In the genomic region with DNA sequence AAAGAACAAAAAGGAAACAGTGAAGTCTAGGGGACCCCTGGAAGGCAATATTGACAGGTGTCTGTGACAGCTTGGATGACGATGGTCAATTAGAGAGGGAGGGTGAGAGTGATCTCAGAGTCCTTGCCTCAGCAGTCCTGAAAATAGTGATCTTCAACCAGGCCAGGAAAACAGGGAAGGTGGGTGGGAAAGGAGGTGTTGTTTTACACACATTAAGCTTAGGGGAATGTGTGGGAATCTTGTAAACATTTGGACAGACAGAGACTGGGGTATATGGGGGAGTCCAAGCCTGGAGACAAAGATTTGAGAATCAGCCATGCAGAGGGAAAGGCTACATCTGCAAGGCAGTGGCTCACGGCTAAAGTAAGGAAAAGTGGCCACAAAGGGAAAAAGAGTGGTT, we compare ENCODE assay signal across 17 cellular contexts. TPM values are rescaled to one million over a fixed set of nuclear protein-coding genes. Genes with fewer than 3 reads are reported as not detected.
DNase-seq lines count a peak whose midpoint lies in the region; ATAC-seq and TF ChIP-seq lines count a peak whose summit lies in the region.
"Had no signal": no experiment of that assay in that cellular context is flagged by ENCODE, and none has a peak within 500 bp of the region (broad histone marks: within the 10 kb centered on the region; RNA-seq: fewer than 3 reads in every experiment).

No MANE protein-coding gene starts in this region.

- no peaks in the 10 kb centered on the region for H3K36me3 ChIP-seq in neural cell (ENCODE audit: insufficient read depth, low read length)
- H3K36me3 ChIP-seq in effector memory CD4-positive, alpha-beta T cell (ENCODE audit: control insufficient read depth, insufficient read depth, low read length) = no peaks in the 10 kb centered on the region

- peak overlapping the region; percentile 8 for H3K27ac ChIP-seq in neural cell (ENCODE audit: low read length)
- no peak overlapping the region for H3K27ac ChIP-seq in effector memory CD4-positive, alpha-beta T cell (ENCODE audit: insufficient read depth, low read length, poor library complexity, severe bottlenecking)
- H3K27ac ChIP-seq: 22Rv1, GM23248, HL-60 had no signal

- H2AFZ ChIP-seq in neural cell (ENCODE audit: low read depth, low read length) = no peak overlapping the region
- H2AFZ ChIP-seq: GM23248 had no signal

- TF ChIP-seq CTCF in neural cell (IDR thresholded peaks at IDR 0.05; ENCODE audit: poor library complexity, severe bottlenecking) = no peak

- intact Hi-C loops in dendritic cell treated with granulocyte-macrophage colony-stimulating factor and Interleukin-4, amounts not matched to agents 40 ng/mL and 50 ng/mL, for 4 days (cut with micrococcal nuclease) = no loop called here

- H3K4me3 ChIP-seq in neural cell (ENCODE audit: low read length) = no peak overlapping the region
- H3K4me3 ChIP-seq in effector memory CD4-positive, alpha-beta T cell (ENCODE audit: insufficient read depth, low read depth, low read length, poor library complexity, severe bottlenecking) = no peak overlapping the region
- H3K4me3 ChIP-seq: GM23248 had no signal

- H3K79me2 ChIP-seq in neural cell (replicated peaks; ENCODE audit: insufficient read depth, low read length) = no peaks in the 10 kb centered on the region

- H3K4me1 Mint-ChIP-seq in dendritic cell treated with granulocyte-macrophage colony-stimulating factor and Interleukin-4, amounts not matched to agents 40 ng/mL and 50 ng/mL, for 4 days (ENCODE audit: low read depth) = peaks cover 20% of the 10 kb centered on the region
- H3K4me1 Mint-ChIP-seq: CD8-positive, alpha-beta memory T cell had no signal

- ATAC-seq in HG03439 (IDR thresholded peaks at IDR 0.05; ENCODE audit: unreplicated experiment) = no peak

- DNase-seq in NCI-H2171 treated with DMSO at 0.1 percent for 48 hours (lab: John Stamatoyannopoulos, UW) (peak; percentile 11), NCI-H2171 (lab: John Stamatoyannopoulos, UW) (no peak), NCI-H82 treated with DMSO at 0.1 percent for 48 hours (lab: John Stamatoyannopoulos, UW; ENCODE audit: unreplicated experiment) (no peak), kidney tubule cell (ENCODE audit: low spot score) (no peak)
- DNase-seq in effector memory CD4-positive, alpha-beta T cell = no peak
- DNase-seq: CD8-positive, alpha-beta memory T cell; DMS53; GM23248; H7; HFFc6; KG1 had no signal

- H3K9me2 ChIP-seq in neural cell (ENCODE audit: insufficient read depth, low read length) = no peaks in the 10 kb centered on the region

- no peak overlapping the region for H3K4me2 ChIP-seq in neural cell (ENCODE audit: low read length)

- no peaks in the 10 kb centered on the region for H3K4me1 ChIP-seq in effector memory CD4-positive, alpha-beta T cell (ENCODE audit: control insufficient read depth, insufficient read depth, low read length, poor library complexity, severe bottlenecking)

- no peak overlapping the region for H3K4me3 Mint-ChIP-seq in dendritic cell treated with granulocyte-macrophage colony-stimulating factor and Interleukin-4, amounts not matched to agents 40 ng/mL and 50 ng/mL, for 4 days
- H3K4me3 Mint-ChIP-seq: CD8-positive, alpha-beta memory T cell; HFFc6 had no signal

- peak overlapping the region; percentile 9 for H3K27ac Mint-ChIP-seq in dendritic cell treated with granulocyte-macrophage colony-stimulating factor and Interleukin-4, amounts not matched to agents 40 ng/mL and 50 ng/mL, for 4 days
- H3K27ac Mint-ChIP-seq: CD14-positive monocyte, HFFc6 had no signal

- H3K27me3 ChIP-seq in neural cell (ENCODE audit: insufficient read depth, low read depth, low read length) = no peaks in the 10 kb centered on the region
- H3K27me3 ChIP-seq in effector memory CD4-positive, alpha-beta T cell (replicated peaks; ENCODE audit: control insufficient read depth, insufficient read depth, low read length, poor library complexity, severe bottlenecking) = no peaks in the 10 kb centered on the region

- peaks cover 2% of the 10 kb centered on the region for H3K36me3 Mint-ChIP-seq in dendritic cell treated with granulocyte-macrophage colony-stimulating factor and Interleukin-4, amounts not matched to agents 40 ng/mL and 50 ng/mL, for 4 days (ENCODE audit: low read depth)
- H3K36me3 Mint-ChIP-seq: CD14-positive monocyte; CD8-positive, alpha-beta memory T cell had no signal

- H3F3A ChIP-seq in neural cell (ENCODE audit: insufficient read depth, low read length, poor library complexity, severe bottlenecking) = no peaks in the 10 kb centered on the region

- no peak for TF ChIP-seq EP300 in neural cell (conservative IDR thresholded peaks at IDR 0.05; ENCODE audit: poor library complexity, severe bottlenecking)

- H3K9me3 Mint-ChIP-seq in dendritic cell treated with granulocyte-macrophage colony-stimulating factor and Interleukin-4, amounts not matched to agents 40 ng/mL and 50 ng/mL, for 4 days = no peaks in the 10 kb centered on the region
- H3K9me3 Mint-ChIP-seq: HFFc6 had no signal

- no peak for TF ChIP-seq RAD21 in neural cell (conservative IDR thresholded peaks at IDR 0.05)

- H3K27me3 Mint-ChIP-seq in dendritic cell treated with granulocyte-macrophage colony-stimulating factor and Interleukin-4, amounts not matched to agents 40 ng/mL and 50 ng/mL, for 4 days = peaks cover 31% of the 10 kb centered on the region

- H3K9ac ChIP-seq in neural cell (ENCODE audit: low read length) = no peak overlapping the region
- H3K9ac ChIP-seq: GM23248 had no signal

- no peaks in the 10 kb centered on the region for H4K20me1 ChIP-seq in neural cell (ENCODE audit: insufficient read depth)

- no peaks in the 10 kb centered on the region for H3K9me3 ChIP-seq in neural cell (ENCODE audit: low read length)
- no peaks in the 10 kb centered on the region for H3K9me3 ChIP-seq in effector memory CD4-positive, alpha-beta T cell (ENCODE audit: control insufficient read depth, low read length)

TF ChIP-seq in neural cell, 6 proteins besides CTCF, POLR2A, EP300 and RAD21:
- no peak for TF ChIP-seq POLR2AphosphoS5 (IDR thresholded peaks at IDR 0.05)
- TF ChIP-seq SMC3 (conservative IDR thresholded peaks at IDR 0.05; ENCODE audit: poor library complexity) = no peak
- TF ChIP-seq MXI1 (conservative IDR thresholded peaks at IDR 0.05; ENCODE audit: poor library complexity, severe bottlenecking) = no peak
- no peak for TF ChIP-seq TAF1 (IDR thresholded peaks at IDR 0.05; ENCODE audit: low read depth)
- no peak for TF ChIP-seq REST (IDR thresholded peaks at IDR 0.05; ENCODE audit: borderline replicate concordance)
- no peak for TF ChIP-seq EZH2 (IDR thresholded peaks at IDR 0.05; ENCODE audit: borderline replicate concordance, insufficient read depth, low read length, poor library complexity, severe bottlenecking)
TF ChIP-seq in neural cell: peak in this region for 0.

RNA-seq across cellular contexts. Expression of gene CCNY, which starts 27.5 kb away (rescaled TPM):
- polyA plus RNA-seq in neural cell = 36.1 and 36.4 TPM in 2 replicates
- 49.2 and 54.5 TPM in 2 replicates for polyA minus RNA-seq in neural cell
